1 cellular context compared by ENCODE assay signal in the genomic region with DNA sequence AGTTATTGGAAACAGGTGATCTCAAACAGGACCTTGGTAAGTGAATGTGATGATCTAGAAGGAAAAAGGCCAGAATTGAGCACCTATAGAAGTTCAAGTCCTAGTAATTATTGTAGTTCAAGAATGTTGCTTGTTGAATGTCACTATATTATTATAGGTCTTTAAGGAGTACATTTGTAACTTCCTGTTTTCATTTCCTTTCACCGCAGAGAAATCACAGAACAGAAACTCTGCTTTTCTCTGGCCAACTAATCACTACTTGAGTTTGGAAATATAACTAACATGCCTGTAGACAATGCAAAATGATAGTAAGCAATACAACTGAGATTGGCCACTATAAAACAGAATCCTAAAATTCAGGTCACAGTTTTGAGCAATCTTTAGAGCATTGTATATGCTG.
TF ChIP-seq lines count a peak whose summit lies in the region.

No MANE protein-coding gene starts in this region.

TF ChIP-seq in GM12878, 131 proteins besides CTCF, POLR2A, EP300 and RAD21:
- TF ChIP-seq, protein P1, sequence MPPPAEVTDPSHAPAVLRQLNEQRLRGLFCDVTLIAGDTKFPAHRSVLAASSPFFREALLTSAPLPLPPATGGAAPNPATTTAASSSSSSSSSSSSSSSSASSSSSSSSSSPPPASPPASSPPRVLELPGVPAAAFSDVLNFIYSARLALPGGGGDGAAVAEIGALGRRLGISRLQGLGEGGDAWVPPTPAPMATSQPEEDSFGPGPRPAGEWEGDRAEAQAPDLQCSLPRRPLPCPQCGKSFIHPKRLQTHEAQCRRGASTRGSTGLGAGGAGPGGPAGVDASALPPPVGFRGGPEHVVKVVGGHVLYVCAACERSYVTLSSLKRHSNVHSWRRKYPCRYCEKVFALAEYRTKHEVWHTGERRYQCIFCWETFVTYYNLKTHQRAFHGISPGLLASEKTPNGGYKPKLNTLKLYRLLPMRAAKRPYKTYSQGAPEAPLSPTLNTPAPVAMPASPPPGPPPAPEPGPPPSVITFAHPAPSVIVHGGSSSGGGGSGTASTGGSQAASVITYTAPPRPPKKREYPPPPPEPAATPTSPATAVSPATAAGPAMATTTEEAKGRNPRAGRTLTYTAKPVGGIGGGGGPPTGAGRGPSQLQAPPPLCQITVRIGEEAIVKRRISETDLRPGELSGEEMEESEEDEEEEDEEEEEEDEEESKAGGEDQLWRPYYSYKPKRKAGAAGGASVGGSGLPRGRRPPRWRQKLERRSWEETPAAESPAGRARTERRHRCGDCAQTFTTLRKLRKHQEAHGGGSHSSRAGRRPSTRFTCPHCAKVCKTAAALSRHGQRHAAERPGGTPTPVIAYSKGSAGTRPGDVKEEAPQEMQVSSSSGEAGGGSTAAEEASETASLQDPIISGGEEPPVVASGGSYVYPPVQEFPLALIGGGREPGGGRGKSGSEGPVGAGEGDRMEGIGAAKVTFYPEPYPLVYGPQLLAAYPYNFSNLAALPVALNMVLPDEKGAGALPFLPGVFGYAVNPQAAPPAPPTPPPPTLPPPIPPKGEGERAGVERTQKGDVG (CRISPR knock-in tag; IDR thresholded peaks at IDR 0.05): no peak
- TF ChIP-seq TCF12 (IDR thresholded peaks at IDR 0.05; ENCODE audit: low read depth, low read length) (no peak), RCOR1 (conservative IDR thresholded peaks at IDR 0.05; ENCODE audit: low read depth, low read length) (no peak), NFIC (IDR thresholded peaks at IDR 0.05; ENCODE audit: low read depth, low read length) (no peak), NRF1 (conservative IDR thresholded peaks at IDR 0.05; ENCODE audit: low read depth, low read length) (no peak), SMAD5 (IDR thresholded peaks at IDR 0.05; ENCODE audit: low read depth) (no peak), FOXM1 (IDR thresholded peaks at IDR 0.05; ENCODE audit: low read depth, low read length) (no peak), RUNX3 (IDR thresholded peaks at IDR 0.05; ENCODE audit: low read length) (no peak), TAF1 (IDR thresholded peaks at IDR 0.05; ENCODE audit: borderline replicate concordance, low read depth, low read length) (no peak), IRF4 (IDR thresholded peaks at IDR 0.05; ENCODE audit: low read depth, low read length) (no peak), GABPA (IDR thresholded peaks at IDR 0.05; ENCODE audit: low read depth) (no peak), IKZF2 (IDR thresholded peaks at IDR 0.05) (no peak), SREBF1 (IDR thresholded peaks at IDR 0.05; ENCODE audit: low read length) (no peak), SMARCA5 (IDR thresholded peaks at IDR 0.05) (no peak), GATAD2B (conservative IDR thresholded peaks at IDR 0.05; ENCODE audit: low read depth) (no peak), CEBPB (IDR thresholded peaks at IDR 0.05; ENCODE audit: borderline replicate concordance in 1 of 2, low read depth in 2 of 2, low read length in 2 of 2) (no peak), SRF (IDR thresholded peaks at IDR 0.05; ENCODE audit: low read depth in 2 of 2, low read length in 2 of 2) (no peak)
- TF ChIP-seq, protein P2, sequence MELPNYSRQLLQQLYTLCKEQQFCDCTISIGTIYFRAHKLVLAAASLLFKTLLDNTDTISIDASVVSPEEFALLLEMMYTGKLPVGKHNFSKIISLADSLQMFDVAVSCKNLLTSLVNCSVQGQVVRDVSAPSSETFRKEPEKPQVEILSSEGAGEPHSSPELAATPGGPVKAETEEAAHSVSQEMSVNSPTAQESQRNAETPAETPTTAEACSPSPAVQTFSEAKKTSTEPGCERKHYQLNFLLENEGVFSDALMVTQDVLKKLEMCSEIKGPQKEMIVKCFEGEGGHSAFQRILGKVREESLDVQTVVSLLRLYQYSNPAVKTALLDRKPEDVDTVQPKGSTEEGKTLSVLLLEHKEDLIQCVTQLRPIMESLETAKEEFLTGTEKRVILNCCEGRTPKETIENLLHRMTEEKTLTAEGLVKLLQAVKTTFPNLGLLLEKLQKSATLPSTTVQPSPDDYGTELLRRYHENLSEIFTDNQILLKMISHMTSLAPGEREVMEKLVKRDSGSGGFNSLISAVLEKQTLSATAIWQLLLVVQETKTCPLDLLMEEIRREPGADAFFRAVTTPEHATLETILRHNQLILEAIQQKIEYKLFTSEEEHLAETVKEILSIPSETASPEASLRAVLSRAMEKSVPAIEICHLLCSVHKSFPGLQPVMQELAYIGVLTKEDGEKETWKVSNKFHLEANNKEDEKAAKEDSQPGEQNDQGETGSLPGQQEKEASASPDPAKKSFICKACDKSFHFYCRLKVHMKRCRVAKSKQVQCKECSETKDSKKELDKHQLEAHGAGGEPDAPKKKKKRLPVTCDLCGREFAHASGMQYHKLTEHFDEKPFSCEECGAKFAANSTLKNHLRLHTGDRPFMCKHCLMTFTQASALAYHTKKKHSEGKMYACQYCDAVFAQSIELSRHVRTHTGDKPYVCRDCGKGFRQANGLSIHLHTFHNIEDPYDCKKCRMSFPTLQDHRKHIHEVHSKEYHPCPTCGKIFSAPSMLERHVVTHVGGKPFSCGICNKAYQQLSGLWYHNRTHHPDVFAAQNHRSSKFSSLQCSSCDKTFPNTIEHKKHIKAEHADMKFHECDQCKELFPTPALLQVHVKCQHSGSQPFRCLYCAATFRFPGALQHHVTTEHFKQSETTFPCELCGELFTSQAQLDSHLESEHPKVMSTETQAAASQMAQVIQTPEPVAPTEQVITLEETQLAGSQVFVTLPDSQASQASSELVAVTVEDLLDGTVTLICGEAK (IDR thresholded peaks at IDR 0.05; ENCODE audit: borderline replicate concordance): no peak
- TF ChIP-seq, protein P3, sequence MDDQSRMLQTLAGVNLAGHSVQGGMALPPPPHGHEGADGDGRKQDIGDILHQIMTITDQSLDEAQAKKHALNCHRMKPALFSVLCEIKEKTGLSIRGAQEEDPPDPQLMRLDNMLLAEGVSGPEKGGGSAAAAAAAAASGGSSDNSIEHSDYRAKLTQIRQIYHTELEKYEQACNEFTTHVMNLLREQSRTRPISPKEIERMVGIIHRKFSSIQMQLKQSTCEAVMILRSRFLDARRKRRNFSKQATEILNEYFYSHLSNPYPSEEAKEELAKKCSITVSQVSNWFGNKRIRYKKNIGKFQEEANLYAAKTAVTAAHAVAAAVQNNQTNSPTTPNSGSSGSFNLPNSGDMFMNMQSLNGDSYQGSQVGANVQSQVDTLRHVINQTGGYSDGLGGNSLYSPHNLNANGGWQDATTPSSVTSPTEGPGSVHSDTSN (IDR thresholded peaks at IDR 0.05; ENCODE audit: insufficient replicate concordance, low read depth, low read length): no peak
- TF ChIP-seq, protein P4, sequence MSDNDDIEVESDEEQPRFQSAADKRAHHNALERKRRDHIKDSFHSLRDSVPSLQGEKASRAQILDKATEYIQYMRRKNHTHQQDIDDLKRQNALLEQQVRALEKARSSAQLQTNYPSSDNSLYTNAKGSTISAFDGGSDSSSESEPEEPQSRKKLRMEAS (IDR thresholded peaks at IDR 0.05; ENCODE audit: low read depth, low read length): no peak
